In genomic region chr21:42199488-42200463, GRCh38 we compare ENCODE assay signal across 8 cellular contexts. TPM values are rescaled to one million over a fixed set of nuclear protein-coding genes. Genes with fewer than 3 reads are reported as not detected.
A peak's percentile ranks its signal among the peaks of the same experiment; 100 is the strongest.
DNase-seq lines count a peak whose midpoint lies in the region; FAIRE-seq and TF ChIP-seq lines count a peak whose summit lies in the region.

No MANE protein-coding gene starts in this region.

- DNase-seq in AG08395 (ENCODE audit: low spot score) (peak; percentile 63), H4 (ENCODE audit: low spot score) (peak; percentile 89), SKM-1 treated with dmso at 0.1 percent for 144 hours (lab: John Stamatoyannopoulos, UW; ENCODE audit: unreplicated experiment) (peak; percentile 94), fibroblast of the conjunctiva (ENCODE audit: low read depth) (peak; percentile 63), stromal cell of bone marrow (ENCODE audit: low read depth) (peak; percentile 31), hippocampal formation (lab: John Stamatoyannopoulos, UW) (no peak), GM12892 (ENCODE audit: insufficient read length) (no peak)
- no peak for DNase-seq in stimulated activated CD4-positive, alpha-beta T cell treated with anti-CD3 and anti-CD28 coated beads, Interleukin-1b, Interleukin-23, amount 100 ng/mL, for 48 hours

- no peak for TF ChIP-seq POLR2A in GM12892 (IDR thresholded peaks at IDR 0.05; ENCODE audit: low read depth, low read length)

- no peak for FAIRE-seq in GM12892 (lab: Jason Lieb, UNC)

RNA-seq across cellular contexts. Expression of gene ABCG1, which starts 19.2 kb away (rescaled TPM):
- 7.8 and 9.0 TPM in 2 replicates for total RNA-seq in H4 (2014; rRNA removed; shearing (Covaris generic))
- polyA plus RNA-seq in GM12892 (2012; ENCODE audit: missing spikeins): 1.0 TPM

Comparison
In these comparisons a context has a peak if more than half of its experiments do, and no peak if none do; other contexts are left out.
1. DNase-seq: peak in AG08395 (single experiment), H4 (single experiment), SKM-1 treated with dmso at 0.1 percent for 144 hours (single experiment), fibroblast of the conjunctiva (single experiment) and stromal cell of bone marrow (single experiment); none in hippocampal formation (0 of 2), GM12892 (single experiment) and stimulated activated CD4-positive, alpha-beta T cell treated with anti-CD3 and anti-CD28 coated beads, Interleukin-1b, Interleukin-23, amount 100 ng/mL, for 48 hours (single experiment).